In the genomic region with DNA sequence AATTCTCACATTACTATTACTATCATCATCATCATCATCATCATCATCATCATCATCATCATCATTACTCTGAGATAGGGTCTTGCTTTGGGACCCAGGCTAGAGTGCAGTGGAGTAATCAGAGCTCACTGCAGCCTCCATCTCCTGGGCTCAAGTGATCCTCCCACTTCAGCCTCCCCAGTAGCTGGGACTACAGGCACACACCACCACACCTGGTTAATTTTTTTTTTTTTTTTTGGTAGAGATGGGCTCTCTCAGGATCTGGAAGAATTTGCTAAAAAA, we compare ENCODE assay signal across 5 cellular contexts.
DNase-seq lines count a peak whose midpoint lies in the region; ATAC-seq, FAIRE-seq and TF ChIP-seq lines count a peak whose summit lies in the region.
"Not testable (repeated sequence)": the region's sequence is repeated elsewhere in the genome, so short reads cannot be mapped to it uniquely, and the experiment has no call there.

No MANE protein-coding gene starts in this region.

- not testable (repeated sequence) for FAIRE-seq in astrocyte (lab: Jason Lieb, UNC); HepG2 (lab: Jason Lieb, UNC)

- H3K36me3 Mint-ChIP-seq in HFFc6 (ENCODE audit: low read depth) (peaks cover 39% of the 10 kb centered on the region), astrocyte (ENCODE audit: low read depth, unreplicated experiment) (peaks cover 41% of the 10 kb centered on the region)

- in situ Hi-C loops in HepG2 (cut with HindIII; ENCODE audit: extremely low pct_ligation_motif_present, low pct_unique_long_range_greater_than_20kb): not testable (repeated sequence)

- POLR2A ChIA-PET in HepG2 (lab: Yijun Ruan, JAX): interaction anchor here (1.0 kb wide), 1 partner anchor 56 kb away, joined by 3 read pairs; no protein-coding TSS in a partner anchor

- ATAC-seq in HepG2: not testable (repeated sequence)
- ATAC-seq in sciatic nerve: peak; percentile 1

- H3K4me2 ChIP-seq in astrocyte (ENCODE audit: low read length); HepG2 (ENCODE audit: low read depth, low read length): not testable (repeated sequence)

- H3K27ac Mint-ChIP-seq in HFFc6 (peak overlapping the region; percentile 49), astrocyte (ENCODE audit: unreplicated experiment) (peak overlapping the region; percentile 18)

- not testable (repeated sequence) for H3K27ac ChIP-seq in astrocyte (ENCODE audit: low read depth, low read length); HepG2 (ENCODE audit: extremely low read length, insufficient read depth, low read length)
- peak overlapping the region; percentile 72 for H3K27ac ChIP-seq in vagina

- not testable (repeated sequence) for H3K9me3 ChIP-seq in astrocyte (ENCODE audit: insufficient read depth, low read depth, low read length); HepG2 (ENCODE audit: low read length); vagina

- H3K36me3 ChIP-seq in astrocyte (ENCODE audit: insufficient read depth, low read length): peaks cover 12% of the 10 kb centered on the region
- peaks cover 29 to 47% of the 10 kb centered on the region in 2 experiments for H3K36me3 ChIP-seq in HepG2 (replicated peaks in 1 of 2; ENCODE audit: control insufficient read depth in 1 of 2, insufficient read depth in 2 of 2, low read length in 2 of 2)
- peaks cover 0 to 54% of the 10 kb centered on the region in 2 donors for H3K36me3 ChIP-seq in vagina

- not testable (repeated sequence) for H4K20me1 ChIP-seq in astrocyte (ENCODE audit: insufficient read depth, low read length); HepG2 (ENCODE audit: insufficient read depth, low read length)

- DNase-seq in HFFc6; astrocyte (ENCODE audit: low read depth); HepG2 (ENCODE audit: low spot score); sciatic nerve (ENCODE audit: low spot score); vagina (ENCODE audit: extremely low spot score in 2 of 2): not testable (repeated sequence)

- TF ChIP-seq POLR2A in HepG2 (IDR thresholded peaks at IDR 0.05; ENCODE audit: insufficient read depth in 1 of 2, low read depth in 2 of 2, low read length in 2 of 2); vagina (IDR thresholded peaks at IDR 0.05): not testable (repeated sequence)

- H3K4me3 Mint-ChIP-seq in HFFc6; astrocyte (ENCODE audit: unreplicated experiment): not testable (repeated sequence)

- not testable (repeated sequence) for TF ChIP-seq RAD21 in HepG2 (CRISPR knock-in tag; IDR thresholded peaks at IDR 0.05)

- CTCF ChIA-PET in HepG2 (lab: Yijun Ruan, JAX; ENCODE audit: low intra/inter-chr PET ratio, low total read pairs): interaction anchor here (1.5 kb wide), 2 partner anchors 60 to 80 kb away, joined by 5 to 10 read pairs; no protein-coding TSS in a partner anchor

- not testable (repeated sequence) for TF ChIP-seq CTCF in HFFc6 (IDR thresholded peaks at IDR 0.05); astrocyte (IDR thresholded peaks at IDR 0.05; ENCODE audit: insufficient read depth, low read depth, low read length); HepG2 (CRISPR knock-in tag; IDR thresholded peaks at IDR 0.05); vagina (IDR thresholded peaks at IDR 0.05)

- H3K27me3 Mint-ChIP-seq in HFFc6 (ENCODE audit: insufficient read depth): peaks cover 13% of the 10 kb centered on the region
- not testable (repeated sequence) for H3K27me3 Mint-ChIP-seq in astrocyte (ENCODE audit: low read depth, unreplicated experiment)

- not testable (repeated sequence) for H3K27me3 ChIP-seq in astrocyte (ENCODE audit: insufficient read depth, low read length); HepG2 (ENCODE audit: control insufficient read depth in 1 of 2, insufficient read depth in 2 of 2, low read length in 2 of 2); vagina

- H3K9me3 Mint-ChIP-seq in HFFc6; astrocyte (ENCODE audit: unreplicated experiment): not testable (repeated sequence)

- H3K79me2 ChIP-seq in astrocyte (ENCODE audit: insufficient read depth, low read length); HepG2 (ENCODE audit: insufficient read depth, low read length): not testable (repeated sequence)

- not testable (repeated sequence) for H3K9ac ChIP-seq in astrocyte (ENCODE audit: low read length); HepG2 (ENCODE audit: insufficient read depth, low read depth, low read length)

- not testable (repeated sequence) for H3K4me1 Mint-ChIP-seq in HFFc6 (ENCODE audit: low read depth); astrocyte (ENCODE audit: low read depth, unreplicated experiment)

- H2AFZ ChIP-seq in astrocyte (ENCODE audit: low read depth, low read length); HepG2 (ENCODE audit: low read length): not testable (repeated sequence)

- TF ChIP-seq EP300 in HepG2 (IDR thresholded peaks at IDR 0.05; ENCODE audit: low read depth in 2 of 2, low read length in 2 of 2); HepG2 (CRISPR knock-in tag; IDR thresholded peaks at IDR 0.05; ENCODE audit: borderline replicate concordance): not testable (repeated sequence)

- not testable (repeated sequence) for H3K4me1 ChIP-seq in astrocyte (ENCODE audit: insufficient read depth, low read length); HepG2 (ENCODE audit: insufficient read depth, low read length)
- H3K4me1 ChIP-seq in vagina: peaks cover 16% of the 10 kb centered on the region

- H3K4me3 ChIP-seq in astrocyte (ENCODE audit: insufficient read depth, low read depth, low read length); HepG2 (replicated peaks in 1 of 3; ENCODE audit: insufficient read depth in 1 of 3, low read depth in 2 of 3, low read length in 3 of 3); vagina: not testable (repeated sequence)

- intact Hi-C loops in HepG2 (cut with micrococcal nuclease; ENCODE audit: unreplicated experiment); sciatic nerve (cut with DNase I); vagina (cut with DNase I): not testable (repeated sequence)

- BruUV-seq in HepG2 (replicated peaks; lab: Mats Ljungman, UMichigan): not testable (repeated sequence)

TF ChIP-seq in HepG2, 621 proteins besides CTCF, POLR2A, EP300 and RAD21:
- peak; percentile 80 for TF ChIP-seq CREB1 (IDR thresholded peaks at IDR 0.05)
- not testable (repeated sequence) for TF ChIP-seq CREB1 (CRISPR knock-in tag; IDR thresholded peaks at IDR 0.05)
- TF ChIP-seq, protein P1, sequence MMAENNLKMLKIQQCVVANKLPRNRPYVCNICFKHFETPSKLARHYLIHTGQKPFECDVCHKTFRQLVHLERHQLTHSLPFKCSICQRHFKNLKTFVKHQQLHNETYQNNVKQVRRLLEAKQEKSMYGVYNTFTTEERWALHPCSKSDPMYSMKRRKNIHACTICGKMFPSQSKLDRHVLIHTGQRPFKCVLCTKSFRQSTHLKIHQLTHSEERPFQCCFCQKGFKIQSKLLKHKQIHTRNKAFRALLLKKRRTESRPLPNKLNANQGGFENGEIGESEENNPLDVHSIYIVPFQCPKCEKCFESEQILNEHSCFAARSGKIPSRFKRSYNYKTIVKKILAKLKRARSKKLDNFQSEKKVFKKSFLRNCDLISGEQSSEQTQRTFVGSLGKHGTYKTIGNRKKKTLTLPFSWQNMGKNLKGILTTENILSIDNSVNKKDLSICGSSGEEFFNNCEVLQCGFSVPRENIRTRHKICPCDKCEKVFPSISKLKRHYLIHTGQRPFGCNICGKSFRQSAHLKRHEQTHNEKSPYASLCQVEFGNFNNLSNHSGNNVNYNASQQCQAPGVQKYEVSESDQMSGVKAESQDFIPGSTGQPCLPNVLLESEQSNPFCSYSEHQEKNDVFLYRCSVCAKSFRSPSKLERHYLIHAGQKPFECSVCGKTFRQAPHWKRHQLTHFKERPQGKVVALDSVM (CRISPR knock-in tag; IDR thresholded peaks at IDR 0.05): peak; percentile 62; the same call in 1 of the 2 replicates
TF ChIP-seq in HepG2: peak in this region for 2; not testable (repeated sequence) for 619.
